ENCODE assay signal across 26 cellular contexts in the genomic region with DNA sequence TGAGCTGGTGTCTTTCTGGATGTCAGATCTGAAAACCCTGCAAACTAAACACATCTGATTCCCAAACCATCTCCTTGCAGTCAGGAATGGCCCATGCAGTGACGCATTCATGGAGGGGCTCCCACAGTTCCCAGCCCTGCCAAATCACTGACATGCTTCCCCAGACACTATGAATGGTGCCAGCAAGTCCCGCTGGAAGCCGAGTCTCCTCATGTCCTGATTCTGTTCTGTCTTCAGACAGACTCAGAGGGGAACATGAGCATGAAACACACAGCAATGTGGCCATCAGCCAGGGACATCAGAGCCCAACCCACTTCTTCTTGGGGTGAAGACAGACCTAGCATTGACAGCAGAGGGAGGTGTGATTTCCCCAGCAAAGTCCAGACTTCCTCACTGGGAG.
A peak's percentile ranks its signal among the peaks of the same experiment; 100 is the strongest.
DNase-seq lines count a peak whose midpoint lies in the region; ATAC-seq, FAIRE-seq and TF ChIP-seq lines count a peak whose summit lies in the region.
"Had no signal": no experiment of that assay in that cellular context is flagged by ENCODE, and none has a peak within 500 bp of the region (broad histone marks: within the 10 kb centered on the region; RNA-seq: fewer than 3 reads in every experiment).

No MANE protein-coding gene starts in this region.

- peak overlapping the region; percentile 2 for H3K14ac ChIP-seq in trophoblast cell (ENCODE audit: low read length)

- no peak overlapping the region for H4K5ac ChIP-seq in mesendoderm (ENCODE audit: low read length)

- H2AK5ac ChIP-seq in trophoblast cell (ENCODE audit: low read length) = no peak overlapping the region
- H2AK5ac ChIP-seq in mesendoderm (ENCODE audit: low read length) = no peak overlapping the region

- no peak for TF ChIP-seq CTCF in left ventricle myocardium inferior (IDR thresholded peaks at IDR 0.05; ENCODE audit: borderline replicate concordance)

- H3K4me1 ChIP-seq in left ventricle myocardium inferior (peaks cover 20% of the 10 kb centered on the region), trophoblast cell (ENCODE audit: control insufficient read depth in 1 of 2, insufficient read depth in 2 of 2, low read length in 2 of 2) (peaks cover 16 to 18% of the 10 kb centered on the region in 2 experiments), mesendoderm (ENCODE audit: control insufficient read depth, low read depth, low read length) (no peaks in the 10 kb centered on the region)
- H3K4me1 ChIP-seq: BE2C had no signal

- H3K18ac ChIP-seq in trophoblast cell (ENCODE audit: low read length) = no peak overlapping the region
- no peak overlapping the region for H3K18ac ChIP-seq in mesendoderm (ENCODE audit: low read length)

- no peak overlapping the region for H3K4me2 ChIP-seq in trophoblast cell (ENCODE audit: low read length)
- H3K4me2 ChIP-seq in mesendoderm (ENCODE audit: low read length) = no peak overlapping the region

- H4K12ac ChIP-seq in trophoblast cell (ENCODE audit: low read depth, low read length) = no peak overlapping the region

- no peak overlapping the region for H3K9ac ChIP-seq in trophoblast cell (ENCODE audit: low read length)
- no peak overlapping the region for H3K9ac ChIP-seq in mesendoderm (ENCODE audit: low read length)

- no peak overlapping the region for H3K56ac ChIP-seq in mesendoderm (ENCODE audit: low read length)

- H3K36me3 ChIP-seq in left ventricle myocardium inferior (no peaks in the 10 kb centered on the region), trophoblast cell (ENCODE audit: control insufficient read depth in 1 of 2, insufficient read depth in 2 of 2, low read length in 2 of 2) (no peaks in the 10 kb centered on the region), mesendoderm (ENCODE audit: control insufficient read depth, insufficient read depth, low read length) (no peaks in the 10 kb centered on the region)
- H3K36me3 ChIP-seq: BE2C, SJCRH30 had no signal

- peak overlapping the region; percentile 34 for H2BK12ac ChIP-seq in trophoblast cell (ENCODE audit: low read length)

- H3K4me3 ChIP-seq in left ventricle myocardium inferior (no peak overlapping the region), trophoblast cell (ENCODE audit: low read depth, low read length) (no peak overlapping the region), mesendoderm (ENCODE audit: low read length) (no peak overlapping the region)
- H3K4me3 ChIP-seq: SJCRH30 had no signal

- peak overlapping the region; percentile 0 for H4K8ac ChIP-seq in trophoblast cell (ENCODE audit: low read depth, low read length)
- no peak overlapping the region for H4K8ac ChIP-seq in mesendoderm (ENCODE audit: low read depth, low read length)

- H3K27ac ChIP-seq in left ventricle myocardium inferior (replicated peaks) (no peak overlapping the region), trophoblast cell (ENCODE audit: low read depth, low read length) (peak overlapping the region; percentile 38), mesendoderm (ENCODE audit: low read depth, low read length) (no peak overlapping the region)
- H3K27ac ChIP-seq: SJCRH30 had no signal

- H3K79me2 ChIP-seq in trophoblast cell (ENCODE audit: control insufficient read depth, insufficient read depth, low read length, poor library complexity) (no peaks in the 10 kb centered on the region), mesendoderm (ENCODE audit: control insufficient read depth, insufficient read depth, low read length) (no peaks in the 10 kb centered on the region)

- ATAC-seq in Right ventricle myocardium superior (ENCODE audit: poor library complexity) = peak; percentile 55
- peak; percentile 70 for ATAC-seq in left ventricle myocardium superior
- ATAC-seq: HCT116 had no signal

- H2BK15ac ChIP-seq in mesendoderm (replicated peaks; ENCODE audit: low read depth) = no peak overlapping the region

- H2AFZ ChIP-seq in trophoblast cell (ENCODE audit: insufficient read depth, low read length, poor library complexity) = no peak overlapping the region

- no peak for TF ChIP-seq POLR2A in GM12892 (IDR thresholded peaks at IDR 0.05; ENCODE audit: low read depth, low read length)

- no peak for FAIRE-seq in GM12892 (lab: Jason Lieb, UNC)
- FAIRE-seq: GM12891, H1, RCC 7860 had no signal

- no peak overlapping the region for H3K4ac ChIP-seq in trophoblast cell (ENCODE audit: low read depth, low read length)
- H3K4ac ChIP-seq in mesendoderm (ENCODE audit: low read depth, low read length) = no peak overlapping the region

- H3K27me3 ChIP-seq in left ventricle myocardium inferior (ENCODE audit: low read depth) (no peaks in the 10 kb centered on the region), trophoblast cell (ENCODE audit: insufficient read depth, low read length) (no peaks in the 10 kb centered on the region), mesendoderm (ENCODE audit: insufficient read depth, low read length, poor library complexity) (no peaks in the 10 kb centered on the region)
- H3K27me3 ChIP-seq: SJCRH30 had no signal

- H2BK5ac ChIP-seq in trophoblast cell (ENCODE audit: low read depth, low read length, poor library complexity) = peak overlapping the region; percentile 9
- H2BK5ac ChIP-seq in mesendoderm (ENCODE audit: low read length) = no peak overlapping the region

- DNase-seq in Right ventricle myocardium superior (no peak), left ventricle myocardium inferior (no peak), left ventricle myocardium superior (peak; percentile 31), trophoblast cell (no peak), UCSD-AML1 (lab: John Stamatoyannopoulos, UW; ENCODE audit: unreplicated experiment) (no peak), GM12892 (ENCODE audit: insufficient read length) (no peak), mesendoderm (no peak)
- DNase-seq: 8988T; ACHN; BE2C; CD8-positive, alpha-beta memory T cell; DMS 273 treated with DMSO at 0.1 percent for 48 hours; DMS79; EL; GF-D8; NCI-H1092; NCI-H1436; NCI-H187 treated with DMSO at 0.1 percent for 48 hours; NCI-H2171 treated with DMSO at 0.1 percent for 48 hours; NCI-H345; NCI-H510A treated with DMSO at 0.1 percent for 48 hours; SJCRH30 had no signal

- H2BK120ac ChIP-seq in trophoblast cell (ENCODE audit: insufficient read depth, low read length, poor library complexity) (peak overlapping the region; percentile 9), mesendoderm (ENCODE audit: low read depth, low read length) (no peak overlapping the region)

- H3K9me3 ChIP-seq in left ventricle myocardium inferior (replicated peaks) = no peaks in the 10 kb centered on the region
- no peaks in the 10 kb centered on the region for H3K9me3 ChIP-seq in trophoblast cell (ENCODE audit: insufficient read depth, low read depth, low read length)
- H3K9me3 ChIP-seq: BE2C, SJCRH30 had no signal

- peak overlapping the region; percentile 31 for H4K91ac ChIP-seq in trophoblast cell (ENCODE audit: low read depth, low read length)

- intact Hi-C loops in Right ventricle myocardium superior (cut with DNase I) = no loop called here
- intact Hi-C loops in left ventricle myocardium inferior (cut with micrococcal nuclease) = no loop called here
- intact Hi-C loops in left ventricle myocardium superior (cut with micrococcal nuclease) = no loop called here

- no CpG with 5 or more reads among the region's 3 CpGs for WGBS in trophoblast cell (ENCODE audit: extremely low coverage, insufficient coverage, insufficient read length)
- WGBS in mesendoderm (ENCODE audit: extremely low coverage, insufficient coverage, low lambda C conversion rate) = no CpG with 5 or more reads among the region's 3 CpGs

- H3K23ac ChIP-seq in trophoblast cell (ENCODE audit: low read length) (no peak overlapping the region), mesendoderm (ENCODE audit: low read length) (no peak overlapping the region)

- H3K79me1 ChIP-seq in trophoblast cell (ENCODE audit: low read length) = peaks cover 8% of the 10 kb centered on the region
- H3K79me1 ChIP-seq in mesendoderm (ENCODE audit: low read length) = no peaks in the 10 kb centered on the region
